Comparison of ENCODE assay signal across 23 cellular contexts in genomic region chr5:33984178-33984577, GRCh38. TPM values are rescaled to one million over a fixed set of nuclear protein-coding genes. Genes with fewer than 3 reads are reported as not detected.
"Had no signal": no experiment of that assay in that cellular context is flagged by ENCODE, and none has a peak within 500 bp of the region (broad histone marks: within the 10 kb centered on the region; RNA-seq: fewer than 3 reads in every experiment).

No MANE protein-coding gene starts in this region.

- DNase-seq: activated CD4-positive, alpha-beta T cell treated with anti-CD3 and anti-CD28 coated beads for 36 hours; activated CD4-positive, CD25-positive, alpha-beta regulatory T cell; activated CD8-positive, alpha-beta memory T cell treated with anti-CD3 and anti-CD28 coated beads, Interleukin-2, amount 50 U/mL, for 48 hours; activated CD8-positive, alpha-beta T cell treated with anti-CD3 and anti-CD28 coated beads for 36 hours; activated naive CD4-positive, alpha-beta T cell treated with anti-CD3 and anti-CD28 coated beads, Interleukin-2, amount 50 U/mL, for 16 hours; activated naive CD8-positive, alpha-beta T cell treated with anti-CD3 and anti-CD28 coated beads, Interleukin-2, amount 10 ng/mL, durations not matched to agents 7 days and 5 days; activated T-cell treated with anti-CD3 and anti-CD28 coated beads, Interleukin-2, amount 50 U/mL, for 1 hour; anterior cingulate cortex; body of pancreas; central memory CD4-positive, alpha-beta T cell; MG63; MV-4-11; NCI-H1092 treated with DMSO at 0.1 percent for 48 hours; NCI-H1417 treated with DMSO at 0.1 percent for 48 hours; NCI-H1694; NCI-H2029 treated with DMSO at 0.1 percent for 48 hours; NCI-H510A treated with DMSO at 0.1 percent for 48 hours; NCI-H69; PC-9; SHP77 treated with DMSO at 0.1 percent for 48 hours had no signal

- H3K9me3 ChIP-seq: adrenal gland, body of pancreas, MG63 had no signal

- H3K4me3 ChIP-seq: adrenal gland, body of pancreas, MG63, PC-9 had no signal

- H2AFZ ChIP-seq: PC-9 had no signal

- H3K27me3 ChIP-seq: adrenal gland, body of pancreas, MG63 had no signal

- H3K27ac ChIP-seq: adrenal gland, body of pancreas, PC-9 had no signal

- H3K4me1 ChIP-seq: adrenal gland had no signal

- ATAC-seq: activated CD4-positive, alpha-beta T cell treated with anti-CD3 and anti-CD28 coated beads for 36 hours; activated CD8-positive, alpha-beta T cell treated with anti-CD3 and anti-CD28 coated beads for 36 hours; body of pancreas had no signal

- H3K4me2 ChIP-seq: PC-9 had no signal

RNA-seq across cellular contexts. Expression of gene SLC45A2, which starts 0.3 kb away (rescaled TPM):
- total RNA-seq: activated CD4-positive, alpha-beta T cell treated with anti-CD3 and anti-CD28 coated beads for 36 hours; activated CD8-positive, alpha-beta T cell treated with anti-CD3 and anti-CD28 coated beads for 36 hours; adrenal gland; body of pancreas; bronchial epithelial cell had no signal

RNA-seq across cellular contexts. Expression of gene RXFP3, which starts 48.0 kb away (rescaled TPM):
- total RNA-seq: activated CD4-positive, alpha-beta T cell treated with anti-CD3 and anti-CD28 coated beads for 36 hours; activated CD8-positive, alpha-beta T cell treated with anti-CD3 and anti-CD28 coated beads for 36 hours; activated naive CD8-positive, alpha-beta T cell treated with anti-CD3 and anti-CD28 coated beads, Interleukin-2, amount 10 ng/mL, durations not matched to agents 7 days and 5 days; body of pancreas; bronchial epithelial cell; PC-9; SK-MEL-5 had no signal
